Comparison of ENCODE assay signal across 1 cellular context in the genomic region with DNA sequence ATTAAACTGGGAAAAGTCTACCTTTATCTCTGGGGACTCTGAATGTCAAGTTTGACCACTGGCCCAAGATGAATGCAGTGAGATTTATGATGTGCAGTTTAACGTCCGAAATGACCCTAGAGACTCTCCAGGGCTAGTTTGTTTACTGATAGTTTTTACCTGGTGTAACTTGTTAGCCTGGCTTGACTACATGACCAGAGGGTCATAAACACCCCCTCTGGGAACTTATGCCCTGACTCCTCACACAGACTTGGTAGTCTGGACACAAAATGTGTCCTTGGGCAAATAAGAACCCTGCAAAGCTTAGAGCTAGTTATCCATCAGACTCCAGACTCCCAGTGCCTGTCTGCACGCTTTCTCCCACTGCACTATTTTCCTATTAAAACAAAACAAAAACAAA.
TF ChIP-seq lines count a peak whose summit lies in the region.

No MANE protein-coding gene starts in this region.

TF ChIP-seq in GM23338, 12 proteins besides CTCF, POLR2A, EP300 and RAD21 (continued from another document):
- TF ChIP-seq, protein P1, sequence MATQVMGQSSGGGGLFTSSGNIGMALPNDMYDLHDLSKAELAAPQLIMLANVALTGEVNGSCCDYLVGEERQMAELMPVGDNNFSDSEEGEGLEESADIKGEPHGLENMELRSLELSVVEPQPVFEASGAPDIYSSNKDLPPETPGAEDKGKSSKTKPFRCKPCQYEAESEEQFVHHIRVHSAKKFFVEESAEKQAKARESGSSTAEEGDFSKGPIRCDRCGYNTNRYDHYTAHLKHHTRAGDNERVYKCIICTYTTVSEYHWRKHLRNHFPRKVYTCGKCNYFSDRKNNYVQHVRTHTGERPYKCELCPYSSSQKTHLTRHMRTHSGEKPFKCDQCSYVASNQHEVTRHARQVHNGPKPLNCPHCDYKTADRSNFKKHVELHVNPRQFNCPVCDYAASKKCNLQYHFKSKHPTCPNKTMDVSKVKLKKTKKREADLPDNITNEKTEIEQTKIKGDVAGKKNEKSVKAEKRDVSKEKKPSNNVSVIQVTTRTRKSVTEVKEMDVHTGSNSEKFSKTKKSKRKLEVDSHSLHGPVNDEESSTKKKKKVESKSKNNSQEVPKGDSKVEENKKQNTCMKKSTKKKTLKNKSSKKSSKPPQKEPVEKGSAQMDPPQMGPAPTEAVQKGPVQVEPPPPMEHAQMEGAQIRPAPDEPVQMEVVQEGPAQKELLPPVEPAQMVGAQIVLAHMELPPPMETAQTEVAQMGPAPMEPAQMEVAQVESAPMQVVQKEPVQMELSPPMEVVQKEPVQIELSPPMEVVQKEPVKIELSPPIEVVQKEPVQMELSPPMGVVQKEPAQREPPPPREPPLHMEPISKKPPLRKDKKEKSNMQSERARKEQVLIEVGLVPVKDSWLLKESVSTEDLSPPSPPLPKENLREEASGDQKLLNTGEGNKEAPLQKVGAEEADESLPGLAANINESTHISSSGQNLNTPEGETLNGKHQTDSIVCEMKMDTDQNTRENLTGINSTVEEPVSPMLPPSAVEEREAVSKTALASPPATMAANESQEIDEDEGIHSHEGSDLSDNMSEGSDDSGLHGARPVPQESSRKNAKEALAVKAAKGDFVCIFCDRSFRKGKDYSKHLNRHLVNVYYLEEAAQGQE (IDR thresholded peaks at IDR 0.05; ENCODE audit: unreplicated experiment), result no peak
- TF ChIP-seq EZH2 (IDR thresholded peaks at IDR 0.05; ENCODE audit: low read depth, unreplicated experiment) (no peak), ZNF114 (CRISPR knock-in tag; IDR thresholded peaks at IDR 0.05) (no peak), CREB1 (CRISPR knock-in tag; IDR thresholded peaks at IDR 0.05; ENCODE audit: low read depth) (no peak), STAT1 (IDR thresholded peaks at IDR 0.05; ENCODE audit: unreplicated experiment) (no peak), EZH2phosphoT487 (IDR thresholded peaks at IDR 0.05; ENCODE audit: unreplicated experiment) (no peak)
- TF ChIP-seq, protein P2, sequence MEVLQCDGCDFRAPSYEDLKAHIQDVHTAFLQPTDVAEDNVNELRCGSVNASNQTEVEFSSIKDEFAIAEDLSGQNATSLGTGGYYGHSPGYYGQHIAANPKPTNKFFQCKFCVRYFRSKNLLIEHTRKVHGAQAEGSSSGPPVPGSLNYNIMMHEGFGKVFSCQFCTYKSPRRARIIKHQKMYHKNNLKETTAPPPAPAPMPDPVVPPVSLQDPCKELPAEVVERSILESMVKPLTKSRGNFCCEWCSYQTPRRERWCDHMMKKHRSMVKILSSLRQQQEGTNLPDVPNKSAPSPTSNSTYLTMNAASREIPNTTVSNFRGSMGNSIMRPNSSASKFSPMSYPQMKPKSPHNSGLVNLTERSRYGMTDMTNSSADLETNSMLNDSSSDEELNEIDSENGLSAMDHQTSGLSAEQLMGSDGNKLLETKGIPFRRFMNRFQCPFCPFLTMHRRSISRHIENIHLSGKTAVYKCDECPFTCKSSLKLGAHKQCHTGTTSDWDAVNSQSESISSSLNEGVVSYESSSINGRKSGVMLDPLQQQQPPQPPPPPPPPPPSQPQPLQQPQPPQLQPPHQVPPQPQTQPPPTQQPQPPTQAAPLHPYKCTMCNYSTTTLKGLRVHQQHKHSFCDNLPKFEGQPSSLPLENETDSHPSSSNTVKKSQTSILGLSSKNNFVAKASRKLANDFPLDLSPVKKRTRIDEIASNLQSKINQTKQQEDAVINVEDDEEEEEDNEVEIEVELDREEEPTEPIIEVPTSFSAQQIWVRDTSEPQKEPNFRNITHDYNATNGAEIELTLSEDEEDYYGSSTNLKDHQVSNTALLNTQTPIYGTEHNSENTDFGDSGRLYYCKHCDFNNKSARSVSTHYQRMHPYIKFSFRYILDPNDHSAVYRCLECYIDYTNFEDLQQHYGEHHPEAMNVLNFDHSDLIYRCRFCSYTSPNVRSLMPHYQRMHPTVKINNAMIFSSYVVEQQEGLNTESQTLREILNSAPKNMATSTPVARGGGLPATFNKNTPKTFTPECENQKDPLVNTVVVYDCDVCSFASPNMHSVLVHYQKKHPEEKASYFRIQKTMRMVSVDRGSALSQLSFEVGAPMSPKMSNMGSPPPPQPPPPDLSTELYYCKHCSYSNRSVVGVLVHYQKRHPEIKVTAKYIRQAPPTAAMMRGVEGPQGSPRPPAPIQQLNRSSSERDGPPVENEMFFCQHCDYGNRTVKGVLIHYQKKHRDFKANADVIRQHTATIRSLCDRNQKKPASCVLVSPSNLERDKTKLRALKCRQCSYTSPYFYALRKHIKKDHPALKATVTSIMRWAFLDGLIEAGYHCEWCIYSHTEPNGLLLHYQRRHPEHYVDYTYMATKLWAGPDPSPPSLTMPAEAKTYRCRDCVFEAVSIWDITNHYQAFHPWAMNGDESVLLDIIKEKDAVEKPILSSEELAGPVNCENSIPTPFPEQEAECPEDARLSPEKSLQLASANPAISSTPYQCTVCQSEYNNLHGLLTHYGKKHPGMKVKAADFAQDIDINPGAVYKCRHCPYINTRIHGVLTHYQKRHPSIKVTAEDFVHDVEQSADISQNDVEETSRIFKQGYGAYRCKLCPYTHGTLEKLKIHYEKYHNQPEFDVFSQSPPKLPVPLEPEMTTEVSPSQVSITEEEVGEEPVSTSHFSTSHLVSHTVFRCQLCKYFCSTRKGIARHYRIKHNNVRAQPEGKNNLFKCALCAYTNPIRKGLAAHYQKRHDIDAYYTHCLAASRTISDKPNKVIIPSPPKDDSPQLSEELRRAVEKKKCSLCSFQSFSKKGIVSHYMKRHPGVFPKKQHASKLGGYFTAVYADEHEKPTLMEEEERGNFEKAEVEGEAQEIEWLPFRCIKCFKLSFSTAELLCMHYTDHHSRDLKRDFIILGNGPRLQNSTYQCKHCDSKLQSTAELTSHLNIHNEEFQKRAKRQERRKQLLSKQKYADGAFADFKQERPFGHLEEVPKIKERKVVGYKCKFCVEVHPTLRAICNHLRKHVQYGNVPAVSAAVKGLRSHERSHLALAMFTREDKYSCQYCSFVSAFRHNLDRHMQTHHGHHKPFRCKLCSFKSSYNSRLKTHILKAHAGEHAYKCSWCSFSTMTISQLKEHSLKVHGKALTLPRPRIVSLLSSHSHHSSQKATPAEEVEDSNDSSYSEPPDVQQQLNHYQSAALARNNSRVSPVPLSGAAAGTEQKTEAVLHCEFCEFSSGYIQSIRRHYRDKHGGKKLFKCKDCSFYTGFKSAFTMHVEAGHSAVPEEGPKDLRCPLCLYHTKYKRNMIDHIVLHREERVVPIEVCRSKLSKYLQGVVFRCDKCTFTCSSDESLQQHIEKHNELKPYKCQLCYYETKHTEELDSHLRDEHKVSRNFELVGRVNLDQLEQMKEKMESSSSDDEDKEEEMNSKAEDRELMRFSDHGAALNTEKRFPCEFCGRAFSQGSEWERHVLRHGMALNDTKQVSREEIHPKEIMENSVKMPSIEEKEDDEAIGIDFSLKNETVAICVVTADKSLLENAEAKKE (CRISPR knock-in tag; IDR thresholded peaks at IDR 0.05), result no peak
